Comparison of ENCODE assay signal across 8 cellular contexts in genomic region chr1:202343652-202344349, GRCh38. TPM values are rescaled to one million over a fixed set of nuclear protein-coding genes. Genes with fewer than 3 reads are reported as not detected.
DNase-seq lines count a peak whose midpoint lies in the region; ATAC-seq and TF ChIP-seq lines count a peak whose summit lies in the region.

No MANE protein-coding gene starts in this region.

- 0 out of 2 replicates have a peak overlapping the region, but pooled peaks have one; percentile 22 for H3K27ac ChIP-seq in SK-N-MC

- no peaks in the 10 kb centered on the region for H3K9me3 ChIP-seq in SK-N-MC (ENCODE audit: low read depth, low read length)

- H3K4me1 Mint-ChIP-seq in endothelial cell (ENCODE audit: unreplicated experiment): peaks cover 6% of the 10 kb centered on the region

- peaks cover 7% of the 10 kb centered on the region for H3K27me3 Mint-ChIP-seq in endothelial cell (ENCODE audit: unreplicated experiment)

- TF ChIP-seq CTCF in endothelial cell (IDR thresholded peaks at IDR 0.05; ENCODE audit: unreplicated experiment): peak; percentile 81

- peak overlapping the region; percentile 60 for H3K9ac ChIP-seq in SK-N-MC (ENCODE audit: insufficient read length)

- H3K36me3 ChIP-seq in SK-N-MC (ENCODE audit: insufficient read depth, low read length): 0 out of 2 replicates have a peak, but pooled peaks cover 2% of the 10 kb centered on the region

- DNase-seq in NCI-H1417 (lab: John Stamatoyannopoulos, UW) (peak in 2 of 3 experiments; percentile 76 to 90), NCI-H1417 treated with DMSO at 0.1 percent for 48 hours (lab: John Stamatoyannopoulos, UW) (no peak), MV-4-11 (lab: John Stamatoyannopoulos, UW) (peak; percentile 59), SK-N-MC (ENCODE audit: low read depth, low spot score) (no peak), endothelial cell (ENCODE audit: low spot score) (no peak), pons (ENCODE audit: low spot score) (peak; percentile 59)

- no peak overlapping the region for H3K27ac Mint-ChIP-seq in endothelial cell (ENCODE audit: unreplicated experiment)

- H3K9me3 Mint-ChIP-seq in endothelial cell (ENCODE audit: unreplicated experiment): no peaks in the 10 kb centered on the region

- H3K4me3 Mint-ChIP-seq in endothelial cell (ENCODE audit: unreplicated experiment): no peak overlapping the region

- ATAC-seq in GM21723 (IDR thresholded peaks at IDR 0.05; ENCODE audit: unreplicated experiment) (no peak), GM18511 (IDR thresholded peaks at IDR 0.05; ENCODE audit: unreplicated experiment) (no peak)

- peak overlapping the region; percentile 53 for H3K4me3 ChIP-seq in SK-N-MC

- no peaks in the 10 kb centered on the region for H3K36me3 Mint-ChIP-seq in endothelial cell (ENCODE audit: low read depth, unreplicated experiment)

RNA-seq across cellular contexts. Expression of gene UBE2T, which starts 2.1 kb away (rescaled TPM):
- 10.4 TPM for total RNA-seq in endothelial cell (ENCODE audit: unreplicated experiment)

RNA-seq across cellular contexts. Expression of gene PPP1R12B, which starts 4.7 kb away (rescaled TPM):
- total RNA-seq in endothelial cell (ENCODE audit: unreplicated experiment): 7.2 TPM

Comparison
In these comparisons a context has a peak if more than half of its experiments do, and no peak if none do; other contexts are left out.
1. DNase-seq: peak in NCI-H1417 (2 of 3), MV-4-11 (single experiment) and pons (single experiment); none in NCI-H1417 treated with DMSO at 0.1 percent for 48 hours (single experiment), SK-N-MC (single experiment) and endothelial cell (single experiment).